1 cellular context compared by ENCODE assay signal in the genomic region with DNA sequence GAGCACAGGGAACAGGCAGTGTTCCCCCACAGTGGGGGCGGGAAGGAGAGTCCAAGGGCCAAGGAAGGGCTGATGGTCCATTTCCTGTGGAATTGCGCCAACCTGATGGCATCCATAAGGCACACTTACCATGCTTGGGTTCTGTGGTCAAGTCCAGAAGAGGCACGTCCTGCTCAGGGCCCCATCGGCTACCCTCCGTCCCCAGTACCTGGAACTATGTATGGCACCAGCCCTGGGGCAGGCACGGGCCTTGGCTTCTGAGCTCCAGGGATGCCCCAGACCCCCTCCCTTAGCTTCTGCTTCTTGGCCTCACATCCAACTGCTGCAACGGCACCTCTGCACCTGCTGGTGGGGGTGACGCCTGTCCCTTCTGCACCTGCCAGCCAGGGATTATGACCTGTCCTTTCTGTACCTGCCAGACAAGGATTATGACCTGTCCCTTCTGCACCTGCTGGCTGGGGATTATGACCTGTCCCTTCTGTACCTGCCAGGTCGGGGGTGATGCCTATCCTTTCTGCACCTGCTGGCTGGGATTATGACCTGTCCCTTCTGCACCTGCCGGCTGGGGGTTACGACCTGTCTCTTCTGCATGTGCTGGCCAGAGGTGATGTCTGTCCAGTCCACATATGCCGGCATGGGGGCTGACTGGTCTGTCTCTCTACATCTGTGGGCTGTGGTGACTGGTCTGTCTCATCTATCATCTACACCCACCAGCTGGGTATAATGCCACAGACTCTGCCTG.
TF ChIP-seq lines count a peak whose summit lies in the region.

No MANE protein-coding gene starts in this region.

TF ChIP-seq in HepG2, 621 proteins besides CTCF, POLR2A, EP300 and RAD21 (continued from another document):
- TF ChIP-seq U2AF1 (optimal IDR thresholded peaks at IDR 0.05; ENCODE audit: low read depth, low read length), result no peak
- TF ChIP-seq TRIM24 (CRISPR knock-in tag; IDR thresholded peaks at IDR 0.05), result no peak
- no peak for TF ChIP-seq ZNF768 (CRISPR knock-in tag; IDR thresholded peaks at IDR 0.05)
- no peak for TF ChIP-seq HMGA1 (CRISPR knock-in tag; conservative IDR thresholded peaks at IDR 0.05)
